Comparison of ENCODE assay signal across 10 cellular contexts in the genomic region with DNA sequence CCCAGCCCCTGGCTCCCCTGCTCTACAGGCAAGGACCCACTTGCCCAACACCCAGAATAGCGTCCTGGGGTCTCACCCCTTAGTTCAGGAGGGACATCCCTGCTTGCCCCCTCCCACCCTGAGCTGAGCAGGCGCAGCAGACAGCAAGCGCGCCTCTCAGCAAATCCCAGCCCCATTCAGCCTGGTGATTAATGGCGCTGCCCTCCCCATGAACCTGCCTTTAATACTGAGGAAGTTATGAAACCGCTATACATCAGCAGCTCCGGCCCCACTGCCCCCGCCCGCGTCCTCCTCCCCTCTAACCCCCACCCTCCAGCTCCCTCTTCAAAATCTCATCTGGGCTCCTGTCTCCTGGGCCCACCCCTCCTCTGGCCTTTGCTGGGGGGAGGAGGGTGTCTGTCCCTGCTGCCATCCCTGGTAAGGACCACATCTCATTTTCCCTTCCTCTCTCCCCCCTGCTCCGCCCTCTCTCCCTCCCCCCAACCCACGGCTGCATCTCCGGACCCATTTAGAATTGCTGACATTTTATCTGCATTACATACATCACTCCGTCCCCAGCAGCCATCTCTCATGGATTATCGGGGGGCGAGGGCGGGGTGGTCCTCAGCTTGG. TPM values are rescaled to one million over a fixed set of nuclear protein-coding genes. Genes with fewer than 3 reads are reported as not detected.
DNase-seq lines count a peak whose midpoint lies in the region; ATAC-seq and TF ChIP-seq lines count a peak whose summit lies in the region.
"Had no signal": no experiment of that assay in that cellular context is flagged by ENCODE, and none has a peak within 500 bp of the region (broad histone marks: within the 10 kb centered on the region; RNA-seq: fewer than 3 reads in every experiment).

No MANE protein-coding gene starts in this region.

- H3K27me3 ChIP-seq in left ventricle myocardium inferior (ENCODE audit: low read depth): peaks cover 97% of the 10 kb centered on the region

- H3K9me3 ChIP-seq in left ventricle myocardium inferior (replicated peaks): no peaks in the 10 kb centered on the region

- ATAC-seq in omental fat pad (ENCODE audit: low FRiP score) (peak; percentile 49), HG03439 (IDR thresholded peaks at IDR 0.05; ENCODE audit: unreplicated experiment) (no peak)

- no peak overlapping the region for H3K27ac ChIP-seq in left ventricle myocardium inferior (replicated peaks)

- DNase-seq in GM12865 (ENCODE audit: low read depth) (peak; percentile 24), NOMO-1 (lab: John Stamatoyannopoulos, UW; ENCODE audit: unreplicated experiment in 2 of 2) (peak; percentile 81 to 85), cardiac fibroblast (ENCODE audit: low read depth in 2 of 2) (peak; percentile 65 to 68), omental fat pad (ENCODE audit: low spot score) (no peak), superior temporal gyrus (ENCODE audit: extremely low spot score) (no peak), left ventricle myocardium inferior (no peak), NCI-H345 (lab: John Stamatoyannopoulos, UW) (no peak)
- DNase-seq: endodermal cell, SHP77 treated with DMSO at 0.1 percent for 48 hours had no signal

- TF ChIP-seq CTCF in GM12865 (IDR thresholded peaks at IDR 0.05; ENCODE audit: insufficient read depth, low read depth, low read length, missing control alignments) (no peak), cardiac fibroblast (IDR thresholded peaks at IDR 0.05; ENCODE audit: low read depth, low read length) (no peak), omental fat pad (IDR thresholded peaks at IDR 0.05) (no peak), left ventricle myocardium inferior (IDR thresholded peaks at IDR 0.05; ENCODE audit: borderline replicate concordance) (no peak)

- no peak overlapping the region; the same call in 1 of the 2 replicates for H3K4me3 ChIP-seq in GM12865 (ENCODE audit: low read depth, low read length)
- H3K4me3 ChIP-seq in cardiac fibroblast (replicated peaks in 1 of 2; ENCODE audit: low read depth in 2 of 2, low read length in 2 of 2): no peak overlapping the region
- no peak overlapping the region for H3K4me3 ChIP-seq in left ventricle myocardium inferior

- intact Hi-C loops in left ventricle myocardium inferior (cut with micrococcal nuclease): no loop called here

- H3K4me1 ChIP-seq in left ventricle myocardium inferior: no peaks in the 10 kb centered on the region

- H3K36me3 ChIP-seq in left ventricle myocardium inferior: no peaks in the 10 kb centered on the region

RNA-seq across cellular contexts. Expression of gene SMUG1, which starts 7.1 kb away (rescaled TPM):
- total RNA-seq in omental fat pad: 10 to 100 TPM; 17.2 to 46.5 (median 36.7) TPM
- 16.2 TPM for total RNA-seq in left ventricle myocardium inferior

Comparison
In these comparisons a context has a peak if more than half of its experiments do, and no peak if none do; other contexts are left out.
1. DNase-seq: peak in GM12865 (single experiment), NOMO-1 (2 of 2) and cardiac fibroblast (2 of 2); none in omental fat pad (single experiment), superior temporal gyrus (single experiment), left ventricle myocardium inferior (single experiment) and NCI-H345 (single experiment).